ENCODE assay signal across 24 cellular contexts in the genomic region with DNA sequence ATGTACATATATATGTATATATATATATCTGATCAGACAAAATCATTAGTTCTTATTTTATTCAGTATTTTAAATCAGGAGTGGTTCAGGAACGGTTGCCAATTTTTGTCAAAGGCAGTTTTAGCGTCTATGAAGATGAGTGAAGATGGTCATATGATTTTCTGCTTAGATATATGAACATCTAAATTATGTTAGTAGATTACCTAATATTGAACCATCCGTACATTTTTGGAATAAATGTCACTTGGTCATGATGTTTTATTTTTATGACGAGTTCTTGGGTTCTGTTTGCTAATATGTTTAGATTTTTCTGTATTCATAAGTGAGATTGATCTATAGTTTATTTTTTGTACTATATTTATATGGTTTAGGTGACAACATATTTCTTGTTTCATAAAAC. TPM values are rescaled to one million over a fixed set of nuclear protein-coding genes. Genes with fewer than 3 reads are reported as not detected.
DNase-seq lines count a peak whose midpoint lies in the region; ATAC-seq, FAIRE-seq and TF ChIP-seq lines count a peak whose summit lies in the region.
"Had no signal": no experiment of that assay in that cellular context is flagged by ENCODE, and none has a peak within 500 bp of the region (broad histone marks: within the 10 kb centered on the region; RNA-seq: fewer than 3 reads in every experiment).

No MANE protein-coding gene starts in this region.

- H3K36me3 ChIP-seq in mesenchymal stem cell (ENCODE audit: control insufficient read depth in 1 of 2, insufficient read depth in 2 of 2, low read depth in 1 of 2, low read length in 2 of 2) (no peaks in the 10 kb centered on the region), PC-3 (ENCODE audit: low read depth, low read length) (no peaks in the 10 kb centered on the region)
- H3K36me3 ChIP-seq: BE2C, BLaER1 had no signal

- peak; percentile 42 for FAIRE-seq in frontal cortex (lab: Jason Lieb, UNC)
- FAIRE-seq: A204.1, GM12878, GM12892, GM18507 had no signal

- H2AFZ ChIP-seq in mesenchymal stem cell (ENCODE audit: low read depth, low read length), result no peak overlapping the region
- H2AFZ ChIP-seq in PC-3 (ENCODE audit: low read length), result no peak overlapping the region

- no peaks in the 10 kb centered on the region for H4K20me1 ChIP-seq in PC-3 (ENCODE audit: low read length)
- H4K20me1 ChIP-seq: BLaER1 had no signal

- CTCF ChIA-PET in WTC11 (lab: Charles Lee), result no interaction called here
- CTCF ChIA-PET in PC-3 (lab: Charles Lee), result no interaction called here

- POLR2A ChIA-PET in WTC11 (lab: Charles Lee) (no interaction called here), PC-3 (lab: Charles Lee; ENCODE audit: unreplicated experiment) (no interaction called here)

- no peaks in the 10 kb centered on the region for H3K36me3 Mint-ChIP-seq in WTC11
- H3K36me3 Mint-ChIP-seq: CD14-positive monocyte; CD4-positive, alpha-beta memory T cell had no signal

- H3K4me2 ChIP-seq in mesenchymal stem cell (ENCODE audit: low read length, poor library complexity, severe bottlenecking) (no peak overlapping the region), PC-3 (ENCODE audit: low read length) (no peak overlapping the region)
- H3K4me2 ChIP-seq: BLaER1 had no signal

- H2BK15ac ChIP-seq in mesenchymal stem cell (ENCODE audit: low read depth, poor library complexity, severe bottlenecking), result no peak overlapping the region

- TF ChIP-seq CTCF in WTC11 (IDR thresholded peaks at IDR 0.05) (no peak), PC-3 (conservative IDR thresholded peaks at IDR 0.05; ENCODE audit: low read depth, low read length) (no peak)

- H3K27ac Mint-ChIP-seq in WTC11, result no peak overlapping the region
- H3K27ac Mint-ChIP-seq: CD14-positive monocyte; CD4-positive, alpha-beta memory T cell; CD4-positive, CD25-positive, alpha-beta regulatory T cell had no signal

- no peak for DNase-seq in WTC11 (ENCODE audit: low spot score)
- DNase-seq in frontal cortex (ENCODE audit: low spot score in 2 of 2), result no peak
- DNase-seq in mesenchymal stem cell, result no peak
- no peak for DNase-seq in activated naive CD4-positive, alpha-beta T cell (lab: John Stamatoyannopoulos, UW)
- no peak for DNase-seq in substantia nigra (lab: John Stamatoyannopoulos, UW)
- DNase-seq in PC-3, result no peak
- DNase-seq: 8988T; ACHN; BE2C; C1 segment of cervical spinal cord; CD4-positive, alpha-beta memory T cell; CD4-positive, CD25-positive, alpha-beta regulatory T cell; CD8-positive, alpha-beta memory T cell; COR-L47; DMS79 treated with DMSO at 0.1 percent for 48 hours; GDM1 had no signal

- H3K9me3 ChIP-seq in mesenchymal stem cell (ENCODE audit: control insufficient read depth, low read length) (no peaks in the 10 kb centered on the region), PC-3 (ENCODE audit: low read length) (no peaks in the 10 kb centered on the region)
- H3K9me3 ChIP-seq: BE2C, BLaER1 had no signal

- H3K79me2 ChIP-seq in PC-3 (ENCODE audit: low read length), result no peaks in the 10 kb centered on the region

- no peak overlapping the region for H2BK12ac ChIP-seq in mesenchymal stem cell (ENCODE audit: low read length in 2 of 2)

- no peak overlapping the region for H3K4me3 Mint-ChIP-seq in WTC11
- H3K4me3 Mint-ChIP-seq: CD14-positive monocyte; CD4-positive, alpha-beta memory T cell; CD8-positive, alpha-beta memory T cell had no signal

- H3K4me3 ChIP-seq in mesenchymal stem cell (ENCODE audit: insufficient read depth in 1 of 2, low read depth in 1 of 2, low read length in 2 of 2) (no peak overlapping the region), PC-3 (ENCODE audit: low read length) (no peak overlapping the region)
- H3K4me3 ChIP-seq: BLaER1, GM12878 had no signal

- H3K4me1 Mint-ChIP-seq in WTC11, result peaks cover 16% of the 10 kb centered on the region

- H3K4me1 ChIP-seq in mesenchymal stem cell (ENCODE audit: control insufficient read depth, insufficient read depth, low read depth, low read length) (peaks cover 3% of the 10 kb centered on the region), PC-3 (ENCODE audit: insufficient read depth, low read length) (peaks cover 35% of the 10 kb centered on the region)
- H3K4me1 ChIP-seq: BE2C, BLaER1 had no signal

- H3K23ac ChIP-seq in mesenchymal stem cell (ENCODE audit: low read length in 2 of 2), result no peak overlapping the region

- no peak overlapping the region for H3K4ac ChIP-seq in mesenchymal stem cell (ENCODE audit: low read depth in 1 of 2, low read length in 2 of 2)

- H3K27me3 ChIP-seq in mesenchymal stem cell (ENCODE audit: control insufficient read depth in 1 of 2, insufficient read depth in 1 of 2, low read length in 2 of 2) (no peaks in the 10 kb centered on the region), PC-3 (ENCODE audit: low read length) (no peaks in the 10 kb centered on the region)
- H3K27me3 ChIP-seq: BE2C, BLaER1 had no signal

- H2BK5ac ChIP-seq in mesenchymal stem cell (ENCODE audit: low read depth, low read length, poor library complexity, severe bottlenecking), result peak overlapping the region; percentile 8

- H3K9ac ChIP-seq in mesenchymal stem cell (ENCODE audit: low read length) (no peak overlapping the region), PC-3 (ENCODE audit: low read length) (no peak overlapping the region)
- H3K9ac ChIP-seq: BLaER1 had no signal

- H3K27ac ChIP-seq in mesenchymal stem cell (ENCODE audit: low read length, poor library complexity, severe bottlenecking) (no peak overlapping the region), substantia nigra (ENCODE audit: low read depth, low read length, poor library complexity, severe bottlenecking) (no peak overlapping the region), PC-3 (ENCODE audit: low read length) (no peak overlapping the region)
- H3K27ac ChIP-seq: BLaER1 had no signal

- 50% methylated on average over 2 of the region's 4 CpGs for WGBS in mesenchymal stem cell

- no peak overlapping the region for H4K91ac ChIP-seq in mesenchymal stem cell (ENCODE audit: low read length)

- H3K79me1 ChIP-seq in mesenchymal stem cell (replicated peaks; ENCODE audit: low read length, poor library complexity, severe bottlenecking), result no peaks in the 10 kb centered on the region

- H3K18ac ChIP-seq in mesenchymal stem cell (ENCODE audit: low read depth in 1 of 2, low read length in 2 of 2), result no peak overlapping the region

- H3K9me2 ChIP-seq in PC-3 (replicated peaks; ENCODE audit: low read length), result no peaks in the 10 kb centered on the region

- H3F3A ChIP-seq in PC-3 (ENCODE audit: low read length, unreplicated experiment), result peaks cover 3% of the 10 kb centered on the region

- peaks cover under 1% of the 10 kb centered on the region; the same call in 1 of the 2 replicates for H3K9me3 Mint-ChIP-seq in WTC11

- no peaks in the 10 kb centered on the region for H3K27me3 Mint-ChIP-seq in WTC11 (ENCODE audit: low read depth)
- H3K27me3 Mint-ChIP-seq: CD4-positive, alpha-beta memory T cell; CD4-positive, CD25-positive, alpha-beta regulatory T cell; CD8-positive, alpha-beta memory T cell had no signal

- no peak for ATAC-seq in WTC11
- ATAC-seq in PC-3, result no peak
- ATAC-seq: GM12878 had no signal

- no peak overlapping the region for H2BK120ac ChIP-seq in mesenchymal stem cell (ENCODE audit: low read depth, low read length)

- no peak overlapping the region for H2AK5ac ChIP-seq in mesenchymal stem cell (ENCODE audit: low read length, severe bottlenecking)

- H4K8ac ChIP-seq in mesenchymal stem cell (ENCODE audit: low read length), result no peak overlapping the region

- intact Hi-C loops in PC-3 (cut with micrococcal nuclease), result no loop called here

- H3K14ac ChIP-seq in mesenchymal stem cell (ENCODE audit: low read length in 2 of 2), result no peak overlapping the region

- no TSS peak for BruUV-seq in PC-3 (replicated peaks; lab: Mats Ljungman, UMichigan)

TF ChIP-seq in WTC11, 78 proteins besides CTCF, POLR2A, EP300 and RAD21:
- TF ChIP-seq GRHL2 (CRISPR knock-in tag; IDR thresholded peaks at IDR 0.05; ENCODE audit: insufficient replicate concordance, severe bottlenecking), result no peak
- no peak for TF ChIP-seq ZNF416 (CRISPR knock-in tag; IDR thresholded peaks at IDR 0.05)
- TF ChIP-seq ZNF317 (CRISPR knock-in tag; IDR thresholded peaks at IDR 0.05; ENCODE audit: borderline replicate concordance, low read depth), result 0 out of 2 replicates have a peak, but pooled peaks have one; percentile 16
- no peak for TF ChIP-seq ZNF423 (CRISPR knock-in tag; IDR thresholded peaks at IDR 0.05)
- TF ChIP-seq, protein P1, sequence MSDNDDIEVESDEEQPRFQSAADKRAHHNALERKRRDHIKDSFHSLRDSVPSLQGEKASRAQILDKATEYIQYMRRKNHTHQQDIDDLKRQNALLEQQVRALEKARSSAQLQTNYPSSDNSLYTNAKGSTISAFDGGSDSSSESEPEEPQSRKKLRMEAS (CRISPR knock-in tag; IDR thresholded peaks at IDR 0.05), result no peak

RNA-seq across cellular contexts. Expression of a gene that starts 3.3 kb away (rescaled TPM):
- total RNA-seq in WTC11 (2021) (not detected in 3 replicates), frontal cortex (1.2 TPM), PC-3 (2014; rRNA removed) (not detected in 2 replicates)
- not detected for polyA plus RNA-seq in mesenchymal stem cell (2013, experiment 1 of 2)
- polyA plus RNA-seq in mesenchymal stem cell (2013, experiment 2 of 2), result not detected
- total RNA-seq: A673, GM12878 had no signal
- polyA plus RNA-seq: AG04450, CD14-positive monocyte had no signal
